8 cellular contexts compared by ENCODE assay signal in the genomic region with DNA sequence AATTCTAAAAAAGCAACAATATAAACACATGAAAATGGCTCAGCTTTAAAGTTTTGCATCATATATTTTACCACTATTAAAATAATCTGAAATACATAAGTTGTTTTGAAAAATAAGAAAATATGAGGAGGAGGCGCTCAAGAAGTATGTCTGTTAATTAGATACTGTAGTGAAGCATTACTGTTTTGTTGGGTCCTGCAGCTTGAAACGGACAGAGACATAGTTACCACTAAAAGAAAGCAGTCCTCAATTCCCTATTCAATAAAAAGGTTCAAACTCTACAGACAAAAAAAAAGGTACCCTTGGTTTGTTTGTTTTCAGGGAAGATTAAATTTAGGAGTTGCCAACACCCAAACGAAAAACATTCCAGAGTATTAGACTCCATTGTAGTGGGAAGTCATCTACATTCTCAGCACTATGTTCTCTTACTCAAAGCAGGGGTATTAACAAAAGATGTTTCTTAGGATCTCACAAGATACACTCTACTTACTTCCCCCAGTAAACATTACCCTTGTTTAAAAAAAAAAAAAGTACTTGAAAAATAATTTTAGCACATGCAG. TPM values are rescaled to one million over a fixed set of nuclear protein-coding genes. Genes with fewer than 3 reads are reported as not detected.
DNase-seq lines count a peak whose midpoint lies in the region; ATAC-seq and TF ChIP-seq lines count a peak whose summit lies in the region.

No MANE protein-coding gene starts in this region.

- H3K27ac ChIP-seq in BLaER1 treated with 17β-estradiol and CSF1 and Interleukin-3, amounts not matched to agents 10 nM and 100 nM: peak overlapping the region in 1 of 11 experiments; percentile 77; a peak in 2 of 22 replicates
- no peak overlapping the region for H3K27ac ChIP-seq in dorsolateral prefrontal cortex

- H3K4me3 Mint-ChIP-seq in natural killer cell: peak overlapping the region; percentile 49

- H3K27me3 Mint-ChIP-seq in natural killer cell (ENCODE audit: low read depth in 2 of 2): peaks cover 23 to 30% of the 10 kb centered on the region in 2 donors

- TF ChIP-seq CTCF in dorsolateral prefrontal cortex (IDR thresholded peaks at IDR 0.05 in 54 of 56, conservative IDR thresholded peaks at IDR 0.05 in 2 of 56; ENCODE audit: low read depth in 1 of 56, partially characterized antibody in 56 of 56): no peak
- TF ChIP-seq CTCF in natural killer cell (IDR thresholded peaks at IDR 0.05): no peak

- peaks cover 0 to 35% (median 0%) of the 10 kb centered on the region in 11 experiments; a peak in 8 of 22 replicates for H4K20me1 ChIP-seq in BLaER1 treated with 17β-estradiol and CSF1 and Interleukin-3, amounts not matched to agents 10 nM and 100 nM

- H3K9me3 Mint-ChIP-seq in natural killer cell: no peaks in the 10 kb centered on the region

- H3K4me2 ChIP-seq in BLaER1 treated with 17β-estradiol and CSF1 and Interleukin-3, amounts not matched to agents 10 nM and 100 nM: peak overlapping the region in 10 of 11 experiments; percentile 76 to 91 (median 88); a peak in 21 of 22 replicates

- H3K27ac Mint-ChIP-seq in natural killer cell: no peak overlapping the region

- H3K9ac ChIP-seq in BLaER1 treated with 17β-estradiol and CSF1 and Interleukin-3, amounts not matched to agents 10 nM and 100 nM: peak overlapping the region in 8 of 11 experiments; percentile 28 to 85 (median 84); a peak in 12 of 22 replicates

- H3K4me3 ChIP-seq in BLaER1 treated with 17β-estradiol and CSF1 and Interleukin-3, amounts not matched to agents 10 nM and 100 nM: peak overlapping the region in 8 of 10 experiments; percentile 82 to 96 (median 92); a peak in 15 of 20 replicates
- peak overlapping the region; percentile 69; the same call in 1 of the 2 replicates for H3K4me3 ChIP-seq in Jurkat, Clone E6-1 (ENCODE audit: low read length)
- peak overlapping the region in 43 of 59 donors; percentile 2 to 82 (median 70) for H3K4me3 ChIP-seq in dorsolateral prefrontal cortex

- ATAC-seq in natural killer cell (no peak), HG02623 (IDR thresholded peaks at IDR 0.05; ENCODE audit: unreplicated experiment) (no peak), HG02885 (IDR thresholded peaks at IDR 0.05; ENCODE audit: poor library complexity, unreplicated experiment) (no peak)

- no peaks in the 10 kb centered on the region for H3K36me3 ChIP-seq in BLaER1 treated with 17β-estradiol and CSF1 and Interleukin-3, amounts not matched to agents 10 nM and 100 nM

- H3K27me3 ChIP-seq in BLaER1 treated with 17β-estradiol and CSF1 and Interleukin-3, amounts not matched to agents 10 nM and 100 nM: peaks cover 44 to 55% (median 50%) of the 10 kb centered on the region in 11 experiments
- H3K27me3 ChIP-seq in dorsolateral prefrontal cortex: peaks cover 0 to 57% (median 24%) of the 10 kb centered on the region in 45 donors

- DNase-seq in Jurkat, Clone E6-1 (ENCODE audit: low read depth, low spot score): no peak
- DNase-seq in dorsolateral prefrontal cortex: no peak
- no peak for DNase-seq in natural killer cell
- no peak for DNase-seq in epidermal melanocyte (ENCODE audit: insufficient read length, low spot score)
- DNase-seq in activated CD4-positive, alpha-beta T cell treated with anti-CD3 and anti-CD28 coated beads for 48 hours: no peak

- peaks cover 17 to 20% of the 10 kb centered on the region in 2 donors for H3K4me1 Mint-ChIP-seq in natural killer cell

- peaks cover 11 to 37% (median 21%) of the 10 kb centered on the region in 10 experiments; a peak in 19 of 20 replicates for H3K4me1 ChIP-seq in BLaER1 treated with 17β-estradiol and CSF1 and Interleukin-3, amounts not matched to agents 10 nM and 100 nM

- H3K9me3 ChIP-seq in BLaER1 treated with 17β-estradiol and CSF1 and Interleukin-3, amounts not matched to agents 10 nM and 100 nM (replicated peaks in 1 of 11): no peaks in the 10 kb centered on the region

- intact Hi-C loops in dorsolateral prefrontal cortex (cut with DNase I): no loop called here
- intact Hi-C loops in natural killer cell (cut with micrococcal nuclease): no loop called here

- no peaks in the 10 kb centered on the region for H3K36me3 Mint-ChIP-seq in natural killer cell

RNA-seq across cellular contexts. Expression of a gene that starts 3.0 kb away (rescaled TPM):
- 25.0 TPM for polyA plus RNA-seq in Jurkat, Clone E6-1 (2012; ENCODE audit: insufficient read depth, insufficient read length)
- total RNA-seq in dorsolateral prefrontal cortex (10 to 100 TPM in 90 of 120 experiments, 1 to 10 TPM in 30; 6.1 to 38.2 (median 13.4) TPM), natural killer cell (1 to 10 TPM; 3.2 to 8.1 (median 5.3) TPM)
